1 cellular context compared by ENCODE assay signal in genomic region chr2:96305091-96305978, GRCh38.
TF ChIP-seq lines count a peak whose summit lies in the region.

Gene SNRNP200, minus strand, starts transcription at chr2:96305546. Its CDS starts 109 bp downstream, at chr2:96305437.

TF ChIP-seq in HepG2, 621 proteins besides CTCF, POLR2A, EP300 and RAD21 (continued from another document):
- TF ChIP-seq GMEB2 (CRISPR knock-in tag; IDR thresholded peaks at IDR 0.05; ENCODE audit: low read depth) (peak; percentile 83), DR1 (CRISPR knock-in tag; IDR thresholded peaks at IDR 0.05) (peak; percentile 94), TMF1 (CRISPR knock-in tag; IDR thresholded peaks at IDR 0.05; ENCODE audit: low read depth) (no peak), ZNF780A (CRISPR knock-in tag; IDR thresholded peaks at IDR 0.05) (no peak), GPN1 (CRISPR knock-in tag; IDR thresholded peaks at IDR 0.05; ENCODE audit: borderline replicate concordance) (no peak; the same call in 1 of the 2 replicates), ZNF746 (CRISPR knock-in tag; IDR thresholded peaks at IDR 0.05) (no peak; the same call in 1 of the 2 replicates), HOMEZ (CRISPR knock-in tag; IDR thresholded peaks at IDR 0.05; ENCODE audit: low read depth) (no peak), ZFP37 (CRISPR knock-in tag; IDR thresholded peaks at IDR 0.05; ENCODE audit: borderline replicate concordance) (peak; percentile 92), HNF1A (IDR thresholded peaks at IDR 0.05; ENCODE audit: low read depth) (0 out of 2 replicates have a peak, but pooled peaks have one; percentile 12), HNF1A (CRISPR knock-in tag; IDR thresholded peaks at IDR 0.05; ENCODE audit: borderline replicate concordance) (peak; percentile 91), PBX3 (CRISPR knock-in tag; IDR thresholded peaks at IDR 0.05; ENCODE audit: borderline replicate concordance) (no peak), ERF (CRISPR knock-in tag; IDR thresholded peaks at IDR 0.05) (peak; percentile 87), NFAT5 (CRISPR knock-in tag; IDR thresholded peaks at IDR 0.05) (no peak; the same call in none of the 2 replicates), NFKBIZ (CRISPR knock-in tag; IDR thresholded peaks at IDR 0.05) (peak; percentile 40; the same call in 1 of the 2 replicates), NFE2L1 (CRISPR knock-in tag; IDR thresholded peaks at IDR 0.05; ENCODE audit: borderline replicate concordance) (no peak), ZFP91 (CRISPR knock-in tag; IDR thresholded peaks at IDR 0.05; ENCODE audit: borderline replicate concordance) (peak; percentile 95; the same call in 1 of the 2 replicates), CHD2 (IDR thresholded peaks at IDR 0.05; ENCODE audit: low read depth, low read length) (peak; percentile 64; the same call in 1 of the 2 replicates), ZBTB38 (CRISPR knock-in tag; IDR thresholded peaks at IDR 0.05) (peak; percentile 94), MLX (CRISPR knock-in tag; IDR thresholded peaks at IDR 0.05) (peak; percentile 79; the same call in 1 of the 2 replicates), MEIS1 (CRISPR knock-in tag; IDR thresholded peaks at IDR 0.05; ENCODE audit: borderline replicate concordance) (peak; percentile 86; the same call in 1 of the 2 replicates), SMC3 (IDR thresholded peaks at IDR 0.05; ENCODE audit: low read length) (no peak), IRF1 (CRISPR knock-in tag; IDR thresholded peaks at IDR 0.05; ENCODE audit: low read depth) (0 out of 2 replicates have a peak, but pooled peaks have one; percentile 58), ZKSCAN8 (CRISPR knock-in tag; IDR thresholded peaks at IDR 0.05; ENCODE audit: borderline replicate concordance) (peak; percentile 16; the same call in 1 of the 2 replicates)
